ENCODE assay signal across 8 cellular contexts in the genomic region with DNA sequence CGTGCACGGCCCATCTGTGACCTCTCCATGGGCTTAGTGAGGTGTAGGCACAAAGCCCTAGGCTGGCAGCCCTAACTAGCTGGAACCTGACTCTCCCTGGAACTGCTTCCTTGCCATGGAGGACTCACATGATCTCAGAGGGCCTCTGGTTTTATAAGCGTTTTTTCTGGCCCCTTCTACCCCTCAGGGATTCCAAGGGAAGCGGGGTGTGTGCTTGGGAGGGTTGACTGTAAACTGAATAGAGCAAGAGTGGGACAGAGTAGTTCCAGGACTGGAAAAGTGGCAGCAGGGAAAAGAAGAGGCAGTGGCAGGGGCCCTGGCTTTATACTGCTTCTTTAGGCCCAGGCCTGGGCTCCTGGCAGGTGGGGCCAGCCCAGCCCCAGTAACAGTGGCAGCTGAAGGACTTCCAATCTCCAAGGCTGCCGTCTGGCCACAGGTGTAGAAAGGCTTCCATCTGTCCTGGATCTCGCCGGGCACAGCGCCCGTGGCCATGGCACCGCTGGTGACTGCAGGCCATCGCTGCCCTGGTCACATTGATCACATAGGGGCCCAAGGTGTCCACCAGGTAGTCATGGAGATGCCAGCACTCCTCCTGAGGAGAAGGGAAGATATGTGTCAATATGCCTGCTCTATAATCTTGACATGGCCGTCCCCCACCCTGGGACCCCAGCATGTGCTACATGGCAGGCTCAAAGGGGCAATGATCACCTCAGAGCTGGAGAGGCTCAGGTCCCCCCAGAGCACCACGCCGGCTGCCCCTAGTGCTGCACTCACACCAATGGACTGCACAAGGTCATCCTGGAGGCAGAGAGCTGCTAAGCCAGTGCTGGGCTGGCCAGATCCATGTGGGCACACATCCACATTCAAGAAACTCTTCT. TPM values are rescaled to one million over a fixed set of nuclear protein-coding genes. Genes with fewer than 3 reads are reported as not detected.
DNase-seq lines count a peak whose midpoint lies in the region; ATAC-seq and TF ChIP-seq lines count a peak whose summit lies in the region.

No MANE protein-coding gene starts in this region.

- H3K9me3 ChIP-seq in KOPT-K1 (ENCODE audit: insufficient read depth, low read length, poor library complexity, severe bottlenecking) (no peaks in the 10 kb centered on the region), muscle layer of duodenum (ENCODE audit: control insufficient read depth in 1 of 2, low read length in 2 of 2) (no peaks in the 10 kb centered on the region)

- POLR2A ChIA-PET in AG04449 (lab: Yijun Ruan, JAX), result interaction anchor here (1.0 to 1.9 kb wide), 5 partner anchors 10 to 58 kb away, joined by 3 to 7 read pairs (median 3); partner anchors contain the start of genes GNAI2 and TUSC2

- H3K27ac ChIP-seq in KOPT-K1 (ENCODE audit: low read depth, low read length, poor library complexity, severe bottlenecking), result peak overlapping the region; percentile 79
- peak overlapping the region; percentile 86 for H3K27ac ChIP-seq in cingulate gyrus (ENCODE audit: low read depth, low read length)
- peak overlapping the region; percentile 93 for H3K27ac ChIP-seq in muscle layer of duodenum (ENCODE audit: low read length)

- H3K4me1 ChIP-seq in muscle layer of duodenum (ENCODE audit: control insufficient read depth in 1 of 2, insufficient read depth in 2 of 2, low read length in 2 of 2), result peaks cover 6 to 30% of the 10 kb centered on the region in 2 donors

- H3K27me3 ChIP-seq in muscle layer of duodenum (ENCODE audit: low read depth, low read length), result no peaks in the 10 kb centered on the region

- H3K4me3 ChIP-seq in AG04449 (ENCODE audit: low read depth, low read length) (peak overlapping the region; percentile 53), muscle layer of duodenum (ENCODE audit: low read depth in 1 of 2, low read length in 2 of 2) (peak overlapping the region; percentile 64 to 90)

- H3K36me3 ChIP-seq in KOPT-K1 (ENCODE audit: insufficient read depth, low read length), result peaks cover 25% of the 10 kb centered on the region
- H3K36me3 ChIP-seq in muscle layer of duodenum (ENCODE audit: control insufficient read depth in 1 of 2, insufficient read depth in 2 of 2, low read length in 2 of 2), result peaks cover 19 to 24% of the 10 kb centered on the region in 2 donors

- no peak for DNase-seq in AG04449 (ENCODE audit: low read depth, low spot score)
- no peak for DNase-seq in NCI-H1417 (lab: John Stamatoyannopoulos, UW)
- DNase-seq in left lobe of liver (ENCODE audit: low spot score), result no peak
- DNase-seq in SIG-M5 treated with dmso at 0.1 percent for 504 hours (lab: John Stamatoyannopoulos, UW; ENCODE audit: unreplicated experiment), result no peak

- no peak for TF ChIP-seq CTCF in AG04449 (IDR thresholded peaks at IDR 0.05; ENCODE audit: insufficient read depth, low read length, missing control alignments)

- CTCF ChIA-PET in AG04449 (lab: Yijun Ruan, JAX), result interaction anchor here (1.0 to 7.0 kb wide), 6 partner anchors 18 to 100 kb away, joined by 3 to 31 read pairs (median 4); no protein-coding TSS in a partner anchor

- ATAC-seq in GM21529 (IDR thresholded peaks at IDR 0.05; ENCODE audit: unreplicated experiment), result no peak
- ATAC-seq in left lobe of liver, result no peak

RNA-seq across cellular contexts. Expression of gene IFRD2, which starts 0.9 kb away (rescaled TPM):
- total RNA-seq in left lobe of liver, result 63.8 TPM

RNA-seq across cellular contexts. Expression of gene HYAL3, which starts 6.0 kb away (rescaled TPM):
- 2.9 TPM for total RNA-seq in left lobe of liver

RNA-seq across cellular contexts. Expression of gene NAA80, which starts 6.0 kb away (rescaled TPM):
- total RNA-seq in left lobe of liver, result 4.9 TPM

RNA-seq across cellular contexts. Expression of gene HYAL1, which starts 10.2 kb away (rescaled TPM):
- 140 TPM for total RNA-seq in left lobe of liver

RNA-seq across cellular contexts. Expression of gene LSMEM2, which starts 14.3 kb away (rescaled TPM):
- not detected for total RNA-seq in left lobe of liver
